11 cellular contexts compared by ENCODE assay signal in the genomic region with DNA sequence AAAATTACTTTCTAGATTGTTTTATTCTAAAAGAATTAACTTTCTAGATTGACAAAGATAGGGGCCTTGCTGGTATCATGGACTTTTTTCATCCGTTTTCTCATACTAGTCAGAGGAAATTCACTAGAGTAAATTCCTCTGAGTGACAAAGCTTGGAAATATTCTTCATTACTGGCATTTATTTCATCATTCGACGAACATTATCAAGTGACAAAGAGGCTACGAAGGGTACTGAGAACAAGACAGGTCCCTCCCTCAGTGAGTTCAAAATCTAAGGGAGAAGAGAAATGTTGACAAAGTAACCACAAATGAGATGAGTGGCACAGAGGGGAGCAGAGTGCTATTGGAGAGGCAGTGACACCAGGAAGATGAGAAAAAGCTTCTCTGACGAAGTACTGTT. TPM values are rescaled to one million over a fixed set of nuclear protein-coding genes. Genes with fewer than 3 reads are reported as not detected.
DNase-seq lines count a peak whose midpoint lies in the region; ATAC-seq and TF ChIP-seq lines count a peak whose summit lies in the region.
"Had no signal": no experiment of that assay in that cellular context is flagged by ENCODE, and none has a peak within 500 bp of the region (broad histone marks: within the 10 kb centered on the region; RNA-seq: fewer than 3 reads in every experiment).

No MANE protein-coding gene starts in this region.

- no peak overlapping the region for H2AFZ ChIP-seq in mammary epithelial cell (ENCODE audit: low read depth, low read length)

- dilution Hi-C loops in mammary epithelial cell (cut with HindIII; ENCODE audit: low sequenced_read_pairs) = loop anchor here (5.0 kb wide), 1 partner anchor 74 kb away; no protein-coding TSS in a partner anchor

- H3K79me2 ChIP-seq in mammary epithelial cell (ENCODE audit: insufficient read depth, low read length) = peaks cover 70% of the 10 kb centered on the region

- H3K27me3 Mint-ChIP-seq in MCF 10A (ENCODE audit: insufficient read depth, unreplicated experiment) = no peaks in the 10 kb centered on the region
- no peaks in the 10 kb centered on the region for H3K27me3 Mint-ChIP-seq in activated CD4-positive, alpha-beta memory T cell treated with anti-CD3 and anti-CD28 coated beads, Interleukin-2, amount 10 ng/mL, durations not matched to agents 7 days and 5 days

- intact Hi-C loops in MCF 10A (cut with micrococcal nuclease) (no loop called here), mammary epithelial cell (cut with micrococcal nuclease) (no loop called here)

- no peak overlapping the region for H3K4me2 ChIP-seq in mammary epithelial cell (ENCODE audit: insufficient read depth, low read depth, low read length)

- H3K36me3 Mint-ChIP-seq in MCF 10A (ENCODE audit: insufficient read depth, unreplicated experiment) = peaks cover 7% of the 10 kb centered on the region
- H3K36me3 Mint-ChIP-seq in activated CD4-positive, alpha-beta memory T cell treated with anti-CD3 and anti-CD28 coated beads, Interleukin-2, amount 10 ng/mL, durations not matched to agents 7 days and 5 days (ENCODE audit: low read depth) = peaks cover 32% of the 10 kb centered on the region

- DNase-seq in MCF 10A (ENCODE audit: unreplicated experiment) (peak; percentile 8), mammary epithelial cell (no peak), kidney epithelial cell (ENCODE audit: low read depth) (peak; percentile 55), NCI-H1092 (lab: John Stamatoyannopoulos, UW) (no peak), NCI-H146 treated with DMSO at 0.1 percent for 48 hours (lab: John Stamatoyannopoulos, UW; ENCODE audit: unreplicated experiment) (no peak), NCI-H774 (lab: John Stamatoyannopoulos, UW) (no peak)
- no peak for DNase-seq in activated CD4-positive, alpha-beta memory T cell treated with anti-CD3 and anti-CD28 coated beads, Interleukin-2, amount 10 ng/mL, durations not matched to agents 7 days and 5 days
- DNase-seq: occipital lobe had no signal

- H3K27ac ChIP-seq in mammary epithelial cell (ENCODE audit: insufficient read depth, low read depth, low read length) = no peak overlapping the region
- H3K27ac ChIP-seq: gastroesophageal sphincter had no signal

- H3K4me1 ChIP-seq in mammary epithelial cell (ENCODE audit: insufficient read depth, low read length) = peaks cover 8% of the 10 kb centered on the region

- H3K9me3 ChIP-seq in mammary epithelial cell (replicated peaks; ENCODE audit: insufficient read depth, low read length) = no peaks in the 10 kb centered on the region
- H3K9me3 ChIP-seq: gastroesophageal sphincter had no signal

- no peak for TF ChIP-seq CTCF in MCF 10A (IDR thresholded peaks at IDR 0.05; ENCODE audit: unreplicated experiment)
- no peak for TF ChIP-seq CTCF in mammary epithelial cell (conservative IDR thresholded peaks at IDR 0.05 in 1 of 2, IDR thresholded peaks at IDR 0.05 in 1 of 2; ENCODE audit: extremely low read depth in 1 of 2, insufficient read depth in 1 of 2, low read depth in 1 of 2, low read length in 2 of 2)
- TF ChIP-seq CTCF in kidney epithelial cell (IDR thresholded peaks at IDR 0.05; ENCODE audit: insufficient read depth, low read length, poor library complexity, severe bottlenecking) = no peak

- H3K4me1 Mint-ChIP-seq in MCF 10A (ENCODE audit: insufficient read depth, unreplicated experiment) = peaks cover 38% of the 10 kb centered on the region
- peaks cover 66% of the 10 kb centered on the region for H3K4me1 Mint-ChIP-seq in activated CD4-positive, alpha-beta memory T cell treated with anti-CD3 and anti-CD28 coated beads, Interleukin-2, amount 10 ng/mL, durations not matched to agents 7 days and 5 days

- POLR2A ChIA-PET in MCF 10A (lab: Yijun Ruan, JAX) = interaction anchor here (4.1 kb wide), 1 partner anchor 10 kb away, joined by 27 read pairs; no protein-coding TSS in a partner anchor
- POLR2A ChIA-PET in activated CD4-positive, alpha-beta memory T cell treated with anti-CD3 and anti-CD28 coated beads, Interleukin-2, amount 10 ng/mL, durations not matched to agents 7 days and 5 days (lab: Charles Lee) = interaction anchor here (0.7 to 1.9 kb wide), 4 partner anchors 9 to 106 kb away, joined by 3 to 6 read pairs (median 3); no protein-coding TSS in a partner anchor

- H3K4me3 Mint-ChIP-seq in MCF 10A (ENCODE audit: unreplicated experiment) = no peak overlapping the region
- peak overlapping the region; percentile 11 for H3K4me3 Mint-ChIP-seq in activated CD4-positive, alpha-beta memory T cell treated with anti-CD3 and anti-CD28 coated beads, Interleukin-2, amount 10 ng/mL, durations not matched to agents 7 days and 5 days
- H3K4me3 Mint-ChIP-seq: activated T-helper 1 cell treated with anti-CD3 and anti-CD28 coated beads, Interleukin-12 subunit alpha, Interleukin-12 subunit beta, Interleukin-2, Interleukin-4 antibody, amounts not matched to agents 30 ng/mL and 10 ng/mL and 1 ng/mL, durations not matched to agents 14 hours and 24 hours and 36 hours had no signal

- H3K36me3 ChIP-seq in mammary epithelial cell (ENCODE audit: insufficient read depth, low read length) (no peaks in the 10 kb centered on the region), kidney epithelial cell (ENCODE audit: control insufficient read depth, insufficient read depth, low read length) (peaks cover 2% of the 10 kb centered on the region)

- no peaks in the 10 kb centered on the region for H4K20me1 ChIP-seq in mammary epithelial cell (ENCODE audit: insufficient read depth, low read length)

- 92% methylated on average over 5 of the region's 5 CpGs for WGBS in mammary epithelial cell (ENCODE audit: low coverage, missing lambda C conversion rate)

- H3K9ac ChIP-seq in mammary epithelial cell (ENCODE audit: insufficient read depth, low read length) = no peak overlapping the region

- no peak for ATAC-seq in GM21447 (IDR thresholded peaks at IDR 0.05; ENCODE audit: unreplicated experiment)
- ATAC-seq: gastroesophageal sphincter had no signal

- BruUV-seq in MCF 10A (replicated peaks; lab: Mats Ljungman, UMichigan) (no TSS peak), mammary epithelial cell (replicated peaks; lab: Mats Ljungman, UMichigan) (no TSS peak)

- H3K27me3 ChIP-seq in mammary epithelial cell (ENCODE audit: insufficient read depth, low read length) (no peaks in the 10 kb centered on the region), kidney epithelial cell (ENCODE audit: control insufficient read depth, insufficient read depth, low read length) (no peaks in the 10 kb centered on the region)
- H3K27me3 ChIP-seq: gastroesophageal sphincter had no signal

- no peak overlapping the region for H3K27ac Mint-ChIP-seq in MCF 10A (ENCODE audit: low read depth, unreplicated experiment)
- H3K27ac Mint-ChIP-seq in activated CD4-positive, alpha-beta memory T cell treated with anti-CD3 and anti-CD28 coated beads, Interleukin-2, amount 10 ng/mL, durations not matched to agents 7 days and 5 days = peak overlapping the region; percentile 83
- H3K27ac Mint-ChIP-seq: activated T-helper 1 cell treated with anti-CD3 and anti-CD28 coated beads, Interleukin-12 subunit alpha, Interleukin-12 subunit beta, Interleukin-2, Interleukin-4 antibody, amounts not matched to agents 30 ng/mL and 10 ng/mL and 1 ng/mL, durations not matched to agents 14 hours and 24 hours and 36 hours had no signal

- H3K9me3 Mint-ChIP-seq in MCF 10A (ENCODE audit: unreplicated experiment) = no peaks in the 10 kb centered on the region
- H3K9me3 Mint-ChIP-seq in activated CD4-positive, alpha-beta memory T cell treated with anti-CD3 and anti-CD28 coated beads, Interleukin-2, amount 10 ng/mL, durations not matched to agents 7 days and 5 days = no peaks in the 10 kb centered on the region
- H3K9me3 Mint-ChIP-seq: activated T-helper 1 cell treated with anti-CD3 and anti-CD28 coated beads, Interleukin-12 subunit alpha, Interleukin-12 subunit beta, Interleukin-2, Interleukin-4 antibody, amounts not matched to agents 30 ng/mL and 10 ng/mL and 1 ng/mL, durations not matched to agents 14 hours and 24 hours and 36 hours had no signal

- CTCF ChIA-PET in MCF 10A (lab: Yijun Ruan, JAX) = interaction anchor here (1.8 to 2.5 kb wide), 2 partner anchors 11 to 12 kb away, joined by 10 to 14 read pairs; no protein-coding TSS in a partner anchor
- CTCF ChIA-PET in mammary epithelial cell (lab: Charles Lee; ENCODE audit: low non-redundant PET) = no interaction called here
- CTCF ChIA-PET in activated CD4-positive, alpha-beta memory T cell treated with anti-CD3 and anti-CD28 coated beads, Interleukin-2, amount 10 ng/mL, durations not matched to agents 7 days and 5 days (lab: Charles Lee) = interaction anchor here (1.3 to 1.4 kb wide), 2 partner anchors 112 to 211 kb away, joined by 3 to 4 read pairs; a partner anchor contains a TSS

- in situ Hi-C loops in mammary epithelial cell (cut with MboI; ENCODE audit: low sequenced_read_pairs in 2 of 2) = loop anchor here in 1 of 2 donors (10.0 kb wide), 1 partner anchor 112 kb away; a partner anchor contains a TSS

- H3K4me3 ChIP-seq in mammary epithelial cell (replicated peaks in 1 of 3; ENCODE audit: insufficient read depth in 1 of 3, low read depth in 2 of 3, low read length in 3 of 3) (no peak overlapping the region), kidney epithelial cell (ENCODE audit: low read depth, low read length) (no peak overlapping the region)
- H3K4me3 ChIP-seq: gastroesophageal sphincter had no signal

RNA-seq across cellular contexts. Expression of a gene that starts 4.3 kb away (rescaled TPM):
- total RNA-seq in MCF 10A (2022) = 19.4 and 25.7 TPM in 2 replicates
- 10 to 100 TPM; 26.3 to 44.8 TPM for total RNA-seq in mammary epithelial cell
- polyA plus RNA-seq in mammary epithelial cell = 11.6 TPM
- polyA minus RNA-seq in mammary epithelial cell = 43.2 TPM
- 10 to 100 TPM; 28.7 to 29.0 TPM for total RNA-seq in activated CD4-positive, alpha-beta memory T cell treated with anti-CD3 and anti-CD28 coated beads, Interleukin-2, amount 10 ng/mL, durations not matched to agents 7 days and 5 days
- total RNA-seq in kidney epithelial cell = 38.2 and 45.7 TPM in 2 replicates

Comparison
In these comparisons a context has a peak if more than half of its experiments do, and no peak if none do; other contexts are left out.
1. DNase-seq: peak in MCF 10A (single experiment) and kidney epithelial cell (single experiment); none in mammary epithelial cell (single experiment), activated CD4-positive, alpha-beta memory T cell treated with anti-CD3 and anti-CD28 coated beads, Interleukin-2, amount 10 ng/mL, durations not matched to agents 7 days and 5 days (single experiment), NCI-H1092 (single experiment), NCI-H146 treated with DMSO at 0.1 percent for 48 hours (single experiment) and NCI-H774 (single experiment).